Comparison of ENCODE assay signal across 21 cellular contexts in genomic region chr1:21347072-21347581, GRCh38.
"Had no signal": no experiment of that assay in that cellular context is flagged by ENCODE, and none has a peak within 500 bp of the region (broad histone marks: within the 10 kb centered on the region; RNA-seq: fewer than 3 reads in every experiment).

No MANE protein-coding gene starts in this region.

- H3K36me3 Mint-ChIP-seq: brain, memory B cell, WTC11 had no signal

- H3K27me3 Mint-ChIP-seq: central memory CD8-positive, alpha-beta T cell; memory B cell had no signal

- H3K4me3 ChIP-seq: left lung, psoas muscle, upper lobe of left lung had no signal

- H3K4me3 Mint-ChIP-seq: activated CD4-positive, alpha-beta T cell treated with anti-CD3 and anti-CD28 coated beads, Interleukin-2, amount 10 ng/mL, durations not matched to agents 24 days and 14 days; brain; central memory CD8-positive, alpha-beta T cell; memory B cell; nephron; WTC11 had no signal

- H3K27ac Mint-ChIP-seq: activated CD4-positive, alpha-beta T cell treated with anti-CD3 and anti-CD28 coated beads, Interleukin-2, amount 10 ng/mL, durations not matched to agents 24 days and 14 days; activated naive CD4-positive, alpha-beta T cell treated with anti-CD3 and anti-CD28 coated beads, Interleukin-2, amount 50 U/mL, for 72 hours; brain; memory B cell; nephron; WTC11 had no signal

- H3K27me3 ChIP-seq: suprapubic skin, upper lobe of left lung had no signal

- H3K9me3 ChIP-seq: heart right ventricle, left lung, psoas muscle, suprapubic skin, upper lobe of left lung had no signal

- H3K27ac ChIP-seq: heart right ventricle, left lung, psoas muscle, suprapubic skin, upper lobe of left lung had no signal

- H3K9me3 Mint-ChIP-seq: activated CD4-positive, alpha-beta T cell treated with anti-CD3 and anti-CD28 coated beads, Interleukin-2, amount 10 ng/mL, durations not matched to agents 24 days and 14 days; activated naive CD4-positive, alpha-beta T cell treated with anti-CD3 and anti-CD28 coated beads, Interleukin-2, amount 50 U/mL, for 72 hours; brain; central memory CD8-positive, alpha-beta T cell; memory B cell; nephron; WTC11 had no signal

- DNase-seq: activated CD4-positive, alpha-beta T cell treated with anti-CD3 and anti-CD28 coated beads, Interleukin-2, amount 10 ng/mL, durations not matched to agents 24 days and 14 days; activated CD8-positive, alpha-beta memory T cell treated with anti-CD3 and anti-CD28 coated beads for 24 hours; activated effector memory CD4-positive, alpha-beta T cell treated with Interleukin-2 at 50 U/mL for 16 hours; amygdala; cortex of kidney; effector CD8-positive, alpha-beta T cell; heart right ventricle; islet precursor cell; left lung; psoas muscle; stimulated activated CD4-positive, alpha-beta T cell treated with anti-CD3 and anti-CD28 coated beads, Interleukin-12 subunit alpha, Interleukin-12 subunit beta, amount 100 ng/mL, for 4 hours; stimulated activated naive CD4-positive, alpha-beta T cell treated with Interleukin-2 at 50 U/mL for 16 hours; upper lobe of left lung had no signal

- ATAC-seq: activated naive CD4-positive, alpha-beta T cell treated with anti-CD3 and anti-CD28 coated beads, Interleukin-2, amount 50 U/mL, for 72 hours; heart right ventricle; left lung; psoas muscle; sciatic nerve; WTC11 had no signal

- H3K36me3 ChIP-seq: heart right ventricle, left lung, suprapubic skin, upper lobe of left lung had no signal
